ENCODE assay signal across 11 cellular contexts in the genomic region with DNA sequence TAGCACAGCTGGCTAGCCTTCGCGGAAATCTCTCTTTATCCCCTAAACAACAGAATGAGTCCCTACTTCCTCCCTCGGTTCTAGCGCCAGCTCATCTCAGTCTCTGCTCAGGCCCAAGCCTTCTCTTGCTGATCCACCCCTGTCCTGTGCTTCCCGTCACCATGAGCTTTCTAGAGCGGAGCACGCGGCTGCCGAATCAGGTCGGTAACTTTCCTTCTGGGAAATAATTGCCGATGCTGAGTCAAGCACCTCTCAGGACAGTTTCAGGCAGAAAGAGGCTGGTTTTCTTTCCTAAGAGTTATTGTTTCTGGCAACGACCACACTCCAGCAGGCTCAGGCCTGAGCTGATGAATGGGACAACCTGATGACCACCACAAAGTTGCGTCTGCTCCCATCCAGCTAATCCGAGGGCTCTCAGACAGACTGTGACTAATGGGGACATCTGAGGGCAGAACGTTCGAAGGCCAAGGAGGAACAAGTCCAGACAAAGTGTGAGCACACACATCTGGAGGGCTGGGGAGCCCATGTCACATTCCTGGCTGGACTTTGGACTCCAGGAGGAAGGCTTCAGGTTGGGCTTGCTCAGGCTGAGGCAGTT. TPM values are rescaled to one million over a fixed set of nuclear protein-coding genes. Genes with fewer than 3 reads are reported as not detected.
A peak's percentile ranks its signal among the peaks of the same experiment; 100 is the strongest.
DNase-seq lines count a peak whose midpoint lies in the region; ATAC-seq, FAIRE-seq and TF ChIP-seq lines count a peak whose summit lies in the region.
"Had no signal": no experiment of that assay in that cellular context is flagged by ENCODE, and none has a peak within 500 bp of the region (broad histone marks: within the 10 kb centered on the region; RNA-seq: fewer than 3 reads in every experiment).

No MANE protein-coding gene starts in this region.

- H3K4me1 Mint-ChIP-seq in naive thymus-derived CD8-positive, alpha-beta T cell: peaks cover 23 to 55% (median 46%) of the 10 kb centered on the region in 4 donors

- ATAC-seq in activated naive CD4-positive, alpha-beta T cell treated with anti-CD3 and anti-CD28 coated beads, Interleukin-2, amount 50 U/mL, for 72 hours: peak; percentile 23 to 31
- ATAC-seq in lower lobe of right lung: peak; percentile 26 to 54
- peak; percentile 14 for ATAC-seq in upper lobe of right lung
- no peak for ATAC-seq in naive thymus-derived CD8-positive, alpha-beta T cell
- no peak for ATAC-seq in omental fat pad (ENCODE audit: low FRiP score)

- H3K36me3 Mint-ChIP-seq in activated naive CD4-positive, alpha-beta T cell treated with anti-CD3 and anti-CD28 coated beads, Interleukin-2, amount 50 U/mL, for 72 hours: no peaks in the 10 kb centered on the region
- peaks cover 0 to 2% (median 0%) of the 10 kb centered on the region in 3 donors for H3K36me3 Mint-ChIP-seq in naive thymus-derived CD8-positive, alpha-beta T cell

- FAIRE-seq in bronchial epithelial cell (lab: Jason Lieb, UNC): peak; percentile 40

- DNase-seq in activated naive CD4-positive, alpha-beta T cell treated with anti-CD3 and anti-CD28 coated beads, Interleukin-2, amount 50 U/mL, for 72 hours (ENCODE audit: low spot score in 2 of 2): no peak
- no peak for DNase-seq in activated naive CD4-positive, alpha-beta T cell treated with anti-CD3 and anti-CD28 coated beads, Interleukin-2, amount 50 U/mL, for 16 hours
- peak; percentile 99 for DNase-seq in bronchial epithelial cell (ENCODE audit: low read depth)
- DNase-seq in lower lobe of right lung: no peak
- DNase-seq in upper lobe of right lung: no peak
- DNase-seq in NCI-H526 treated with DMSO at 0.1 percent for 48 hours (lab: John Stamatoyannopoulos, UW): no peak
- DNase-seq in naive thymus-derived CD8-positive, alpha-beta T cell: no peak
- DNase-seq in omental fat pad (ENCODE audit: low spot score): no peak
- DNase-seq: COR-L47, foreskin melanocyte had no signal

- H3K27me3 Mint-ChIP-seq in naive thymus-derived CD8-positive, alpha-beta T cell: no peaks in the 10 kb centered on the region

- no peaks in the 10 kb centered on the region for H3K36me3 ChIP-seq in bronchial epithelial cell (ENCODE audit: control insufficient read depth, insufficient read depth, low read length)
- H3K36me3 ChIP-seq in lower lobe of right lung: no peaks in the 10 kb centered on the region
- H3K36me3 ChIP-seq in upper lobe of right lung: no peaks in the 10 kb centered on the region

- H3K4me3 Mint-ChIP-seq in naive thymus-derived CD8-positive, alpha-beta T cell: no peak overlapping the region

- H3K27ac ChIP-seq in lower lobe of right lung (peak overlapping the region; percentile 31), upper lobe of right lung (peak overlapping the region; percentile 31)

- H3K9me3 ChIP-seq in lower lobe of right lung (no peaks in the 10 kb centered on the region), upper lobe of right lung (no peaks in the 10 kb centered on the region)

- H3K4me1 ChIP-seq in lower lobe of right lung: peaks cover 34% of the 10 kb centered on the region
- peaks cover 22% of the 10 kb centered on the region for H3K4me1 ChIP-seq in upper lobe of right lung

- H3K27me3 ChIP-seq in bronchial epithelial cell (ENCODE audit: control insufficient read depth, insufficient read depth, low read length): no peaks in the 10 kb centered on the region
- H3K27me3 ChIP-seq in lower lobe of right lung (ENCODE audit: low read depth): no peaks in the 10 kb centered on the region
- H3K27me3 ChIP-seq in upper lobe of right lung: no peaks in the 10 kb centered on the region

- peak overlapping the region in 1 of 2 donors; percentile 13 for H3K27ac Mint-ChIP-seq in activated naive CD4-positive, alpha-beta T cell treated with anti-CD3 and anti-CD28 coated beads, Interleukin-2, amount 50 U/mL, for 72 hours
- H3K27ac Mint-ChIP-seq in naive thymus-derived CD8-positive, alpha-beta T cell: peak overlapping the region in 1 of 10 donors; percentile 72
- H3K27ac Mint-ChIP-seq: progenitor cell of endocrine pancreas had no signal

- POLR2A ChIA-PET in naive thymus-derived CD8-positive, alpha-beta T cell (lab: Charles Lee): interaction anchor here (1.5 kb wide), 1 partner anchor 14 kb away, joined by 3 read pairs; the partner anchor contains the start of gene GPR68

- no peaks in the 10 kb centered on the region for H3K9me3 Mint-ChIP-seq in activated naive CD4-positive, alpha-beta T cell treated with anti-CD3 and anti-CD28 coated beads, Interleukin-2, amount 50 U/mL, for 72 hours
- H3K9me3 Mint-ChIP-seq in naive thymus-derived CD8-positive, alpha-beta T cell: peaks cover 0 to 4% (median 0%) of the 10 kb centered on the region in 9 donors

- no peak for TF ChIP-seq CTCF in bronchial epithelial cell (IDR thresholded peaks at IDR 0.05; ENCODE audit: insufficient read depth, low read length, severe bottlenecking)
- no peak for TF ChIP-seq CTCF in lower lobe of right lung (IDR thresholded peaks at IDR 0.05)
- TF ChIP-seq CTCF in upper lobe of right lung (IDR thresholded peaks at IDR 0.05): no peak
- TF ChIP-seq CTCF in omental fat pad (IDR thresholded peaks at IDR 0.05): no peak

- intact Hi-C loops in lower lobe of right lung (cut with DNase I): no loop called here
- intact Hi-C loops in upper lobe of right lung (cut with DNase I): no loop called here

- H3K4me3 ChIP-seq in bronchial epithelial cell (ENCODE audit: low read depth, low read length) (no peak overlapping the region), lower lobe of right lung (no peak overlapping the region), upper lobe of right lung (no peak overlapping the region)

RNA-seq across cellular contexts. Expression of gene GPR68, which starts 13.6 kb away (rescaled TPM):
- total RNA-seq in activated naive CD4-positive, alpha-beta T cell treated with anti-CD3 and anti-CD28 coated beads, Interleukin-2, amount 50 U/mL, for 72 hours: 10 to 100 TPM in 1 of 2 donors, 1 to 10 TPM in 1; 4.6 to 12.7 TPM
- total RNA-seq in bronchial epithelial cell: 0.77 and 1.8 TPM in 2 replicates
- total RNA-seq in lower lobe of right lung: 3.4 TPM
- 6.3 TPM for total RNA-seq in upper lobe of right lung
- under 1 TPM; 0.60 to 0.73 TPM for total RNA-seq in naive thymus-derived CD8-positive, alpha-beta T cell
- polyA plus RNA-seq in naive thymus-derived CD8-positive, alpha-beta T cell: 1 to 10 TPM in 1 of 3 donors, under 1 TPM in 2; 0.15 to 7.9 (median 0.82) TPM
- total RNA-seq in omental fat pad: under 1 TPM in 3 of 4 donors, not detected in 1; 0.19 to 0.36 (median 0.19) TPM

Comparison
In these comparisons a context has a peak if more than half of its experiments do, and no peak if none do; other contexts are left out.
1. ATAC-seq: peak in activated naive CD4-positive, alpha-beta T cell treated with anti-CD3 and anti-CD28 coated beads, Interleukin-2, amount 50 U/mL, for 72 hours (2 of 2), lower lobe of right lung (2 of 2) and upper lobe of right lung (single experiment); none in naive thymus-derived CD8-positive, alpha-beta T cell (0 of 2) and omental fat pad (single experiment).